ENCODE assay signal across 11 cellular contexts in genomic region chr2:48415765-48416515, GRCh38. TPM values are rescaled to one million over a fixed set of nuclear protein-coding genes. Genes with fewer than 3 reads are reported as not detected.
A peak's percentile ranks its signal among the peaks of the same experiment; 100 is the strongest.
DNase-seq lines count a peak whose midpoint lies in the region; ATAC-seq and TF ChIP-seq lines count a peak whose summit lies in the region.
"Had no signal": no experiment of that assay in that cellular context is flagged by ENCODE, and none has a peak within 500 bp of the region (broad histone marks: within the 10 kb centered on the region; RNA-seq: fewer than 3 reads in every experiment).

No MANE protein-coding gene starts in this region.

- no peak overlapping the region for H3K4me3 ChIP-seq in fibroblast of villous mesenchyme (ENCODE audit: low read depth, low read length)
- H3K4me3 ChIP-seq: pancreas, tibial artery had no signal

- TF ChIP-seq CTCF in fibroblast of villous mesenchyme (IDR thresholded peaks at IDR 0.05; ENCODE audit: insufficient read depth, low read depth, low read length) = no peak

- peak; percentile 27 for DNase-seq in NCI-H82 (lab: John Stamatoyannopoulos, UW)
- no peak for DNase-seq in NCI-H82 treated with DMSO at 0.1 percent for 48 hours (lab: John Stamatoyannopoulos, UW; ENCODE audit: unreplicated experiment)
- peak; percentile 33 for DNase-seq in NCI-H2227 (lab: John Stamatoyannopoulos, UW; ENCODE audit: unreplicated experiment)
- DNase-seq in fibroblast of villous mesenchyme (ENCODE audit: low read depth) = peak; percentile 19
- peak; percentile 17 for DNase-seq in stimulated activated naive CD8-positive, alpha-beta T cell treated with anti-CD3 and anti-CD28 coated beads, Interleukin-15, Interleukin-2, amounts not matched to agents 100 U/mL and 50 U/mL, for 24 hours
- no peak for DNase-seq in effector CD4-positive, alpha-beta T cell
- DNase-seq in ACHN = no peak
- DNase-seq: pancreas, tibial artery had no signal

- in situ Hi-C loops in ACHN (cut with HindIII; ENCODE audit: low pct_ligation_motif_present, low pct_unique_long_range_greater_than_20kb, low sequenced_read_pairs) = no loop called here

- no peak for ATAC-seq in stimulated activated naive CD8-positive, alpha-beta T cell treated with anti-CD3 and anti-CD28 coated beads, Interleukin-15, Interleukin-2, amounts not matched to agents 100 U/mL and 50 U/mL, for 24 hours
- no peak for ATAC-seq in activated CD4-positive, CD25-positive, alpha-beta regulatory T cell treated with anti-CD3 and anti-CD28 coated beads, Interleukin-2, amount 50 U/mL, for 24 hours
- ATAC-seq: esophagus mucosa had no signal

RNA-seq across cellular contexts. Expression of gene PPP1R21, which starts 24.6 kb away (rescaled TPM):
- total RNA-seq in fibroblast of villous mesenchyme = 11.9 and 19.0 TPM in 2 replicates

Comparison
In these comparisons a context has a peak if more than half of its experiments do, and no peak if none do; other contexts are left out.
1. DNase-seq: peak in NCI-H82 (single experiment), NCI-H2227 (single experiment), fibroblast of villous mesenchyme (single experiment) and stimulated activated naive CD8-positive, alpha-beta T cell treated with anti-CD3 and anti-CD28 coated beads, Interleukin-15, Interleukin-2, amounts not matched to agents 100 U/mL and 50 U/mL, for 24 hours (single experiment); none in NCI-H82 treated with DMSO at 0.1 percent for 48 hours (single experiment), effector CD4-positive, alpha-beta T cell (single experiment) and ACHN (single experiment).